ENCODE assay signal across 22 cellular contexts in genomic region chr9:122998448-122998847, GRCh38. TPM values are rescaled to one million over a fixed set of nuclear protein-coding genes. Genes with fewer than 3 reads are reported as not detected.
DNase-seq lines count a peak whose midpoint lies in the region; ATAC-seq and TF ChIP-seq lines count a peak whose summit lies in the region.
"Had no signal": no experiment of that assay in that cellular context is flagged by ENCODE, and none has a peak within 500 bp of the region (broad histone marks: within the 10 kb centered on the region; RNA-seq: fewer than 3 reads in every experiment).

No MANE protein-coding gene starts in this region.

- H3K36me3 ChIP-seq in SK-N-MC (ENCODE audit: insufficient read depth, low read length) (peaks cover 47% of the 10 kb centered on the region), right lobe of liver (peaks cover 0 to 5% (median 0%) of the 10 kb centered on the region in 4 donors), mucosa of descending colon (ENCODE audit: low read depth) (peaks cover 9% of the 10 kb centered on the region)

- no peak overlapping the region for H3K9ac ChIP-seq in SK-N-MC (ENCODE audit: insufficient read length)
- H3K9ac ChIP-seq: BLaER1 treated with 17β-estradiol and CSF1 and Interleukin-3, amounts not matched to agents 10 nM and 100 nM had no signal

- H3K27me3 ChIP-seq in right lobe of liver = no peaks in the 10 kb centered on the region
- H3K27me3 ChIP-seq: BE2C; BLaER1 treated with 17β-estradiol and CSF1 and Interleukin-3, amounts not matched to agents 10 nM and 100 nM had no signal

- 32% methylated on average over 5 of the region's 5 CpGs for WGBS in right lobe of liver (ENCODE audit: insufficient coverage, low coverage, low lambda C conversion rate, missing lambda C conversion rate)

- peaks cover 0 to 11% (median 0%) of the 10 kb centered on the region in 4 donors for H3K4me1 ChIP-seq in right lobe of liver
- no peaks in the 10 kb centered on the region for H3K4me1 ChIP-seq in mucosa of descending colon (ENCODE audit: low read depth)

- no peak overlapping the region for H3K4me3 ChIP-seq in SK-N-MC
- H3K4me3 ChIP-seq in right lobe of liver = no peak overlapping the region
- H3K4me3 ChIP-seq in mucosa of descending colon = no peak overlapping the region
- H3K4me3 ChIP-seq: A549; BLaER1 treated with 17β-estradiol and CSF1 and Interleukin-3, amounts not matched to agents 10 nM and 100 nM; GM12878; HAP-1 had no signal

- peak overlapping the region; percentile 55; the same call in 1 of the 2 replicates for H3K27ac ChIP-seq in SK-N-MC
- peak overlapping the region in 2 of 3 donors; percentile 2 to 21 for H3K27ac ChIP-seq in right lobe of liver
- H3K27ac ChIP-seq: A549; BLaER1 treated with 17β-estradiol and CSF1 and Interleukin-3, amounts not matched to agents 10 nM and 100 nM had no signal

- ATAC-seq in left lobe of liver (peak; percentile 85), right lobe of liver (peak; percentile 68 to 84 (median 72)), HG02885 (IDR thresholded peaks at IDR 0.05; ENCODE audit: poor library complexity, unreplicated experiment) (no peak), mucosa of descending colon (no peak)
- ATAC-seq: A549, GM12878 had no signal

- TF ChIP-seq POLR2A in right lobe of liver (IDR thresholded peaks at IDR 0.05) = no peak

- intact Hi-C loops in right lobe of liver (cut with DNase I) = no loop called here
- intact Hi-C loops in mucosa of descending colon (cut with DNase I, micrococcal nuclease) = no loop called here

- DNase-seq in SK-N-MC (ENCODE audit: low read depth, low spot score) = no peak
- DNase-seq in left lobe of liver (ENCODE audit: low spot score) = no peak
- no peak for DNase-seq in right lobe of liver
- no peak for DNase-seq in mucosa of descending colon
- no peak for DNase-seq in NCI-H2029 treated with DMSO at 0.1 percent for 48 hours (lab: John Stamatoyannopoulos, UW)
- DNase-seq: 8988T; ACHN; AML-193; BE2C; CD4-positive, alpha-beta T cell; CD8-positive, alpha-beta memory T cell; DMS 273 treated with DMSO at 0.1 percent for 48 hours; DMS79; EL; GDM1; GOT3; HFFc6 had no signal

- TF ChIP-seq CTCF in right lobe of liver (IDR thresholded peaks at IDR 0.05) (no peak), mucosa of descending colon (IDR thresholded peaks at IDR 0.05) (no peak)

- H3K9me3 ChIP-seq in SK-N-MC (ENCODE audit: low read depth, low read length) (no peaks in the 10 kb centered on the region), right lobe of liver (no peaks in the 10 kb centered on the region), mucosa of descending colon (no peaks in the 10 kb centered on the region)
- H3K9me3 ChIP-seq: A549; BE2C; BLaER1 treated with 17β-estradiol and CSF1 and Interleukin-3, amounts not matched to agents 10 nM and 100 nM; HAP-1 had no signal

RNA-seq across cellular contexts. Expression of gene GPR21, which starts 35.0 kb away (rescaled TPM):
- 0.55 TPM for total RNA-seq in left lobe of liver
- under 1 TPM in 4 of 6 experiments, not detected in 2; 0.44 to 0.68 (median 0.54) TPM for total RNA-seq in right lobe of liver
- 1 to 10 TPM in 2 of 3 donors, under 1 TPM in 1; 0.64 to 3.2 (median 2.6) TPM for total RNA-seq in mucosa of descending colon

RNA-seq across cellular contexts. Expression of gene RABGAP1, which starts 57.6 kb away (rescaled TPM):
- 13.9 TPM for total RNA-seq in left lobe of liver
- total RNA-seq in right lobe of liver = 10 to 100 TPM; 11.4 to 15.4 (median 13.5) TPM
- total RNA-seq in mucosa of descending colon = 100 to 1,000 TPM in 1 of 3 donors, 10 to 100 TPM in 2; 54.5 to 130 (median 55.9) TPM

Comparison
In these comparisons a context has a peak if more than half of its experiments do, and no peak if none do; other contexts are left out.
1. ATAC-seq: peak in left lobe of liver (single experiment) and right lobe of liver (4 of 4); none in HG02885 (single experiment) and mucosa of descending colon (single experiment).